ENCODE assay signal across 1 cellular context in the genomic region with DNA sequence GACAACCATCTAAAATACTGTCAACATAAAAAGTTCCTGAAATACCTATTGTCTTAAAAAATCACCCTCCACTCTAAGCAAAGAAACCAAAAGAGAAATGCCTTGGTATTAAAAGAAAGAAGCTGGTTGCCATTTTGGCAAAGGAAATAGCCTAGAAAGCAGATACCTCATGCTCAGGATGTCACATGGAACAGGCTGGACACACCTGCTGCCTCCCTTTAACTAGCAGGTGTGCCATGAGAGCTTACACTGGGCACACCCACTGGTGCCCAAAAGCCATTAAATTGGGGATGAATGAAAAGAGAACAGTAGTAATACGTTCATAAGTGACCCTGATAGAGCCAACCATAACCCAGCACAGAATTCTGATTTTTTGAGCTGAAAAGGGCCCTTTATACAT.
TF ChIP-seq lines count a peak whose summit lies in the region.

No MANE protein-coding gene starts in this region.

TF ChIP-seq in HepG2, 621 proteins besides CTCF, POLR2A, EP300 and RAD21 (continued from another document):
- TF ChIP-seq, protein P1, sequence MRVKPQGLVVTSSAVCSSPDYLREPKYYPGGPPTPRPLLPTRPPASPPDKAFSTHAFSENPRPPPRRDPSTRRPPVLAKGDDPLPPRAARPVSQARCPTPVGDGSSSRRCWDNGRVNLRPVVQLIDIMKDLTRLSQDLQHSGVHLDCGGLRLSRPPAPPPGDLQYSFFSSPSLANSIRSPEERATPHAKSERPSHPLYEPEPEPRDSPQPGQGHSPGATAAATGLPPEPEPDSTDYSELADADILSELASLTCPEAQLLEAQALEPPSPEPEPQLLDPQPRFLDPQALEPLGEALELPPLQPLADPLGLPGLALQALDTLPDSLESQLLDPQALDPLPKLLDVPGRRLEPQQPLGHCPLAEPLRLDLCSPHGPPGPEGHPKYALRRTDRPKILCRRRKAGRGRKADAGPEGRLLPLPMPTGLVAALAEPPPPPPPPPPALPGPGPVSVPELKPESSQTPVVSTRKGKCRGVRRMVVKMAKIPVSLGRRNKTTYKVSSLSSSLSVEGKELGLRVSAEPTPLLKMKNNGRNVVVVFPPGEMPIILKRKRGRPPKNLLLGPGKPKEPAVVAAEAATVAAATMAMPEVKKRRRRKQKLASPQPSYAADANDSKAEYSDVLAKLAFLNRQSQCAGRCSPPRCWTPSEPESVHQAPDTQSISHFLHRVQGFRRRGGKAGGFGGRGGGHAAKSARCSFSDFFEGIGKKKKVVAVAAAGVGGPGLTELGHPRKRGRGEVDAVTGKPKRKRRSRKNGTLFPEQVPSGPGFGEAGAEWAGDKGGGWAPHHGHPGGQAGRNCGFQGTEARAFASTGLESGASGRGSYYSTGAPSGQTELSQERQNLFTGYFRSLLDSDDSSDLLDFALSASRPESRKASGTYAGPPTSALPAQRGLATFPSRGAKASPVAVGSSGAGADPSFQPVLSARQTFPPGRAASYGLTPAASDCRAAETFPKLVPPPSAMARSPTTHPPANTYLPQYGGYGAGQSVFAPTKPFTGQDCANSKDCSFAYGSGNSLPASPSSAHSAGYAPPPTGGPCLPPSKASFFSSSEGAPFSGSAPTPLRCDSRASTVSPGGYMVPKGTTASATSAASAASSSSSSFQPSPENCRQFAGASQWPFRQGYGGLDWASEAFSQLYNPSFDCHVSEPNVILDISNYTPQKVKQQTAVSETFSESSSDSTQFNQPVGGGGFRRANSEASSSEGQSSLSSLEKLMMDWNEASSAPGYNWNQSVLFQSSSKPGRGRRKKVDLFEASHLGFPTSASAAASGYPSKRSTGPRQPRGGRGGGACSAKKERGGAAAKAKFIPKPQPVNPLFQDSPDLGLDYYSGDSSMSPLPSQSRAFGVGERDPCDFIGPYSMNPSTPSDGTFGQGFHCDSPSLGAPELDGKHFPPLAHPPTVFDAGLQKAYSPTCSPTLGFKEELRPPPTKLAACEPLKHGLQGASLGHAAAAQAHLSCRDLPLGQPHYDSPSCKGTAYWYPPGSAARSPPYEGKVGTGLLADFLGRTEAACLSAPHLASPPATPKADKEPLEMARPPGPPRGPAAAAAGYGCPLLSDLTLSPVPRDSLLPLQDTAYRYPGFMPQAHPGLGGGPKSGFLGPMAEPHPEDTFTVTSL (CRISPR knock-in tag; IDR thresholded peaks at IDR 0.05; ENCODE audit: borderline replicate concordance), result no peak
- TF ChIP-seq FOXM1 (CRISPR knock-in tag; IDR thresholded peaks at IDR 0.05), result no peak
- no peak for TF ChIP-seq FLYWCH1 (CRISPR knock-in tag; IDR thresholded peaks at IDR 0.05)
- TF ChIP-seq THRA (CRISPR knock-in tag; IDR thresholded peaks at IDR 0.05; ENCODE audit: borderline replicate concordance), result no peak
- TF ChIP-seq, protein P2, sequence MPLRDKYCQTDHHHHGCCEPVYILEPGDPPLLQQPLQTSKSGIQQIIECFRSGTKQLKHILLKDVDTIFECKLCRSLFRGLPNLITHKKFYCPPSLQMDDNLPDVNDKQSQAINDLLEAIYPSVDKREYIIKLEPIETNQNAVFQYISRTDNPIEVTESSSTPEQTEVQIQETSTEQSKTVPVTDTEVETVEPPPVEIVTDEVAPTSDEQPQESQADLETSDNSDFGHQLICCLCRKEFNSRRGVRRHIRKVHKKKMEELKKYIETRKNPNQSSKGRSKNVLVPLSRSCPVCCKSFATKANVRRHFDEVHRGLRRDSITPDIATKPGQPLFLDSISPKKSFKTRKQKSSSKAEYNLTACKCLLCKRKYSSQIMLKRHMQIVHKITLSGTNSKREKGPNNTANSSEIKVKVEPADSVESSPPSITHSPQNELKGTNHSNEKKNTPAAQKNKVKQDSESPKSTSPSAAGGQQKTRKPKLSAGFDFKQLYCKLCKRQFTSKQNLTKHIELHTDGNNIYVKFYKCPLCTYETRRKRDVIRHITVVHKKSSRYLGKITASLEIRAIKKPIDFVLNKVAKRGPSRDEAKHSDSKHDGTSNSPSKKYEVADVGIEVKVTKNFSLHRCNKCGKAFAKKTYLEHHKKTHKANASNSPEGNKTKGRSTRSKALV (CRISPR knock-in tag; IDR thresholded peaks at IDR 0.05), result no peak
- no peak for TF ChIP-seq ZNF468 (CRISPR knock-in tag; IDR thresholded peaks at IDR 0.05)
- no peak for TF ChIP-seq REL (CRISPR knock-in tag; conservative IDR thresholded peaks at IDR 0.05)
- no peak for TF ChIP-seq HMGXB4 (CRISPR knock-in tag; IDR thresholded peaks at IDR 0.05; ENCODE audit: borderline replicate concordance in 1 of 2, low read depth in 1 of 2)
- TF ChIP-seq ZNF263 (CRISPR knock-in tag; IDR thresholded peaks at IDR 0.05), result no peak
- TF ChIP-seq ZNF501 (CRISPR knock-in tag; IDR thresholded peaks at IDR 0.05), result no peak
- no peak for TF ChIP-seq ADNP (CRISPR knock-in tag; IDR thresholded peaks at IDR 0.05)
- 0 out of 2 replicates have a peak, but pooled peaks have one; percentile 8 for TF ChIP-seq ZNF503 (CRISPR knock-in tag; IDR thresholded peaks at IDR 0.05)
- TF ChIP-seq DDIT3 (CRISPR knock-in tag; IDR thresholded peaks at IDR 0.05), result no peak
- no peak for TF ChIP-seq NFKBIZ (CRISPR knock-in tag; IDR thresholded peaks at IDR 0.05)
